In genomic region chr11:103985041-103985440, GRCh38 we compare ENCODE assay signal across 26 cellular contexts. TPM values are rescaled to one million over a fixed set of nuclear protein-coding genes. Genes with fewer than 3 reads are reported as not detected.
"Had no signal": no experiment of that assay in that cellular context is flagged by ENCODE, and none has a peak within 500 bp of the region (broad histone marks: within the 10 kb centered on the region; RNA-seq: fewer than 3 reads in every experiment).

No MANE protein-coding gene starts in this region.

- H3K27ac ChIP-seq: ascending aorta, body of pancreas, SK-N-MC had no signal

- FAIRE-seq: bronchial epithelial cell had no signal

- H3K36me3 ChIP-seq: ascending aorta had no signal

- H3K4me1 ChIP-seq: ascending aorta, body of pancreas had no signal

- H3K27me3 ChIP-seq: ascending aorta, body of pancreas had no signal

- H3K4me3 ChIP-seq: ascending aorta, body of pancreas, SK-N-MC had no signal

- DNase-seq: activated CD4-positive, alpha-beta memory T cell treated with anti-CD3 and anti-CD28 coated beads for 36 hours; activated CD4-positive, alpha-beta T cell treated with anti-CD3 and anti-CD28 coated beads, Interleukin-2, amount 10 ng/mL, durations not matched to agents 7 days and 5 days; activated CD4-positive, CD25-positive, alpha-beta regulatory T cell; activated CD8-positive, alpha-beta memory T cell treated with anti-CD3 and anti-CD28 coated beads for 24 hours; activated effector memory CD4-positive, alpha-beta T cell treated with anti-CD3 and anti-CD28 coated beads, Interleukin-2, amount 50 U/mL, for 16 hours; activated naive CD4-positive, alpha-beta T cell treated with Interleukin-2 at 50 U/mL for 16 hours; activated naive CD8-positive, alpha-beta T cell treated with anti-CD3 and anti-CD28 coated beads, Interleukin-2, amount 50 U/mL, for 24 hours; activated T-cell treated with anti-CD3 and anti-CD28 coated beads, Interleukin-2, amount 50 U/mL, for 4 hours; amniotic stem cell; body of pancreas; MM.1S; NCI-H1092; NCI-H1930; NCI-H345; NCI-H510A; NCI-H526 treated with DMSO at 0.1 percent for 48 hours; NCI-H82; T-cell; T-helper 2 cell; T1000 had no signal

- H3K9me3 ChIP-seq: ascending aorta, body of pancreas had no signal

- ATAC-seq: activated naive CD8-positive, alpha-beta T cell treated with anti-CD3 and anti-CD28 coated beads, Interleukin-2, amount 50 U/mL, for 24 hours; activated T-cell treated with anti-CD3 and anti-CD28 coated beads, Interleukin-2, amount 50 U/mL, for 4 hours; body of pancreas; T-cell had no signal

RNA-seq across cellular contexts. Expression of gene DDI1, which starts 51.4 kb away (rescaled TPM):
- total RNA-seq: activated CD4-positive, alpha-beta memory T cell treated with anti-CD3 and anti-CD28 coated beads for 36 hours; activated CD4-positive, alpha-beta T cell treated with anti-CD3 and anti-CD28 coated beads, Interleukin-2, amount 10 ng/mL, durations not matched to agents 7 days and 5 days; activated naive CD4-positive, alpha-beta T cell treated with anti-CD3 and anti-CD28 coated beads, Interleukin-2, amount 50 U/mL, for 72 hours; activated T-cell treated with anti-CD3 and anti-CD28 coated beads, Interleukin-2, amount 50 U/mL, for 4 hours; ascending aorta; body of pancreas; bronchial epithelial cell; OCI-LY7; RPMI7951; T-cell had no signal
